14 cellular contexts compared by ENCODE assay signal in the genomic region with DNA sequence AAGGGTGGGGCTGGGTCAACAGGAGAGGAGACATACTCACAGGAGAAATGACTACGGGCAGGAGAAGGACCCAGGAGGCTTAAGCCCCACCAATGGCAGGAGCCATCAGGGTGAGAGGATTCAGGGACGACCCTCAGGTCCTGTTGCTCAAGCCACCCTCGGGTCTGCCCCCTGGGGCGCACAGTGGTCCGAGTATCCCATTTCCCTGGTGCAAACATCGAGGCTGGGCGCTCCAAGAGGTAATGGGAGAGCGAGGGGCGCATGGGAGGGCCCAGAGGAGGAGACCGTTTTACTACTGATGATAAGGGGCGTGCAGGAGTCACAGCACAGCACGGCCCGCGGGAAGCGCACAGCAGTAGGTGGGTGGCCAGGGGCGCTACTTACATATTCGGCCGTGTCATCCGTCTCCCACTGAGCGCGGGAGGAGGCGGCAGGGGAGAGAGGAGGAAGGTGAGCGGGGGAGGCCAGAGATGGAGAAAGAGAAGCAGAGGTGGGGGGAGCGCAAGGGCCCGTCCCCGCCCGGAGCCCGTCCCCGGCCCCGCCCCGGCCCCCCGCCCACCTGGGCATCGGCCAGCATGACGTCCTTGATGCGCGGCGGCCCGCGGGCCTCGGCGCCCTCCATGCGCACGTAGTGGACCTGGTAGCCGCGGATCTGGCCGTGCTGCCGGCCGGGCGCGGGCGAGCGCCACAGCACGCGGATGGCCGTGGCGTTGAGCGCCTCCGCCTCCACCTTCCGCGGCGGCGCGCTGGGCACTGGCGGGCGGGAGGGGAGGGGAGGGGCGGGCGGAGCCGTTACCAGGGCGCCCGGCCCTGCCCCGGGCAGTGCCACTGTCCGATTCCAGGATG.
A peak's percentile ranks its signal among the peaks of the same experiment; 100 is the strongest.
DNase-seq lines count a peak whose midpoint lies in the region; ATAC-seq and TF ChIP-seq lines count a peak whose summit lies in the region.
"Had no signal": no experiment of that assay in that cellular context is flagged by ENCODE, and none has a peak within 500 bp of the region (broad histone marks: within the 10 kb centered on the region; RNA-seq: fewer than 3 reads in every experiment).

No MANE protein-coding gene starts in this region.

- H3K27ac ChIP-seq in coronary artery: no peak overlapping the region
- H3K27ac ChIP-seq: transverse colon had no signal

- peak; percentile 52 for DNase-seq in COR-L47 (lab: John Stamatoyannopoulos, UW)
- no peak for DNase-seq in LNCaP clone FGC (ENCODE audit: low read depth)
- DNase-seq in coronary artery (ENCODE audit: low spot score): no peak
- DNase-seq in omental fat pad (ENCODE audit: low spot score): no peak
- no peak for DNase-seq in central memory CD4-positive, alpha-beta T cell
- no peak for DNase-seq in cerebellum (ENCODE audit: low spot score)
- DNase-seq in A172 (ENCODE audit: low spot score): no peak
- no peak for DNase-seq in NCI-H82 treated with DMSO at 0.1 percent for 48 hours (lab: John Stamatoyannopoulos, UW; ENCODE audit: unreplicated experiment)
- DNase-seq: DMS153; GOT3; hypothalamus; stimulated activated CD4-positive, alpha-beta T cell treated with anti-CD3 and anti-CD28 coated beads, Interleukin-4, amount 100 ng/mL, for 4 hours; transverse colon had no signal

- ATAC-seq in omental fat pad (ENCODE audit: low FRiP score): peak; percentile 58
- ATAC-seq: activated T-helper 17 cell treated with anti-CD3 and anti-CD28 coated beads, Interleukin-2, amount 50 U/mL, for 72 hours had no signal

- H3K4me3 ChIP-seq in LNCaP clone FGC (ENCODE audit: low read depth, low read length) (peak overlapping the region; percentile 39), coronary artery (peak overlapping the region; percentile 61)

- no peak for TF ChIP-seq CTCF in LNCaP clone FGC (IDR thresholded peaks at IDR 0.05; ENCODE audit: control insufficient read depth, extremely low read depth, insufficient read depth)
- TF ChIP-seq CTCF in coronary artery (IDR thresholded peaks at IDR 0.05): no peak
- no peak for TF ChIP-seq CTCF in omental fat pad (IDR thresholded peaks at IDR 0.05)
